21 cellular contexts compared by ENCODE assay signal in the genomic region with DNA sequence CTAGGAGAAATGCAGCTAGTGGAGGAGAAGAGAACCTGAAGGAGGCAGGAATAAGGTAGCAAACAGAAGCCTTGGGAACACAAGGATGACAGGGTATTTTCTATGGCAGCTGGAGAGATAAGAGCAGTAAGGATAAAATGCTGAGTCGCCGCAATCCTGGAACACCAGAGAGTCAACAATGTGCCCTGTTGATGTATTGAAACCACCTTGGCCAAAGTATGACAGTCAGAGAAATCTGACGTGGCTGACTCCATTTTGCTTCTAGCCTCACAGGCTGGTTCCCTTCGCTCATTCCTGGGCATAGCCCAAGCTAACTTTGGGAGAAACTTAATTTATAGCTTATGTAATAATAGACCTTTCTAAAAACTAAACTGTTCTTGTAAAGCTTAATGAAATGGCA. TPM values are rescaled to one million over a fixed set of nuclear protein-coding genes. Genes with fewer than 3 reads are reported as not detected.
A peak's percentile ranks its signal among the peaks of the same experiment; 100 is the strongest.
DNase-seq lines count a peak whose midpoint lies in the region; ATAC-seq, FAIRE-seq and TF ChIP-seq lines count a peak whose summit lies in the region.
"Had no signal": no experiment of that assay in that cellular context is flagged by ENCODE, and none has a peak within 500 bp of the region (broad histone marks: within the 10 kb centered on the region; RNA-seq: fewer than 3 reads in every experiment).

No MANE protein-coding gene starts in this region.

- no peak overlapping the region for H3K9ac ChIP-seq in HepG2 (ENCODE audit: insufficient read depth, low read depth, low read length)
- H3K9ac ChIP-seq in K562 (ENCODE audit: insufficient read depth in 1 of 2, low read depth in 2 of 2, low read length in 2 of 2) = no peak overlapping the region
- no peak overlapping the region for H3K9ac ChIP-seq in trophoblast cell (ENCODE audit: low read length)
- no peak overlapping the region for H3K9ac ChIP-seq in smooth muscle cell (ENCODE audit: low read depth)
- H3K9ac ChIP-seq in mammary epithelial cell (ENCODE audit: insufficient read depth, low read length) = no peak overlapping the region
- H3K9ac ChIP-seq: KMS-11 had no signal

- no peaks in the 10 kb centered on the region for H3K79me1 ChIP-seq in trophoblast cell (ENCODE audit: low read length)

- no peak overlapping the region for H4K8ac ChIP-seq in trophoblast cell (ENCODE audit: low read depth, low read length)

- WGBS in HepG2 (ENCODE audit: low lambda C conversion rate) = 21% methylated on average over 4 of the region's 4 CpGs
- WGBS in right lobe of liver (ENCODE audit: insufficient coverage, low coverage, low lambda C conversion rate, missing lambda C conversion rate) = 70% methylated on average over 2 of the region's 4 CpGs
- 13% methylated on average over 4 of the region's 4 CpGs for whole genome bisulfite sequencing in K562 (ENCODE audit: insufficient coverage, low coverage, missing lambda C conversion rate)
- no CpG with 5 or more reads among the region's 4 CpGs for WGBS in trophoblast cell (ENCODE audit: extremely low coverage, insufficient coverage, insufficient read length)
- WGBS in smooth muscle cell (ENCODE audit: low lambda C conversion rate) = 98% methylated on average over 4 of the region's 4 CpGs
- 93% methylated on average over 4 of the region's 4 CpGs for WGBS in mammary epithelial cell (ENCODE audit: low coverage, missing lambda C conversion rate)

- in situ Hi-C loops in HepG2 (cut with HindIII; ENCODE audit: extremely low pct_ligation_motif_present, low pct_unique_long_range_greater_than_20kb) = no loop called here
- in situ Hi-C loops in K562 (cut with MboI) = no loop called here
- in situ Hi-C loops in mammary epithelial cell (cut with MboI; ENCODE audit: low sequenced_read_pairs in 2 of 2) = no loop called here

- no peaks in the 10 kb centered on the region for H3K9me1 ChIP-seq in K562 (ENCODE audit: control insufficient read depth, insufficient read depth, low read length)

- H3K14ac ChIP-seq in trophoblast cell (ENCODE audit: low read length) = no peak overlapping the region

- ATAC-seq in HepG2 = no peak
- no peak for ATAC-seq in right lobe of liver
- ATAC-seq in K562 = no peak
- no peak for ATAC-seq in GM18502 (IDR thresholded peaks at IDR 0.05; ENCODE audit: poor library complexity, unreplicated experiment)

- dilution Hi-C loops in mammary epithelial cell (cut with HindIII; ENCODE audit: low sequenced_read_pairs) = loop anchor here (5.0 kb wide), 1 partner anchor 103 kb away; a partner anchor contains a TSS

- H3K4me2 ChIP-seq in HepG2 (ENCODE audit: low read depth, low read length) (no peak overlapping the region), K562 (ENCODE audit: insufficient read depth, low read length) (no peak overlapping the region), trophoblast cell (ENCODE audit: low read length) (no peak overlapping the region), smooth muscle cell (no peak overlapping the region), mammary epithelial cell (ENCODE audit: insufficient read depth, low read depth, low read length) (no peak overlapping the region)
- H3K4me2 ChIP-seq: KMS-11 had no signal

- no peaks in the 10 kb centered on the region for H3F3A ChIP-seq in smooth muscle cell (ENCODE audit: low read depth)

- TF ChIP-seq CTCF in HepG2 (CRISPR knock-in tag; IDR thresholded peaks at IDR 0.05) (no peak), right lobe of liver (IDR thresholded peaks at IDR 0.05) (no peak), K562 (IDR thresholded peaks at IDR 0.05 in 2 of 3, conservative IDR thresholded peaks at IDR 0.05 in 1 of 3; ENCODE audit: insufficient read depth in 2 of 3, low read depth in 1 of 3, low read length in 3 of 3) (no peak), smooth muscle cell (IDR thresholded peaks at IDR 0.05; ENCODE audit: borderline replicate concordance, insufficient read depth, poor library complexity, severe bottlenecking) (no peak), mammary epithelial cell (conservative IDR thresholded peaks at IDR 0.05 in 1 of 2, IDR thresholded peaks at IDR 0.05 in 1 of 2; ENCODE audit: extremely low read depth in 1 of 2, insufficient read depth in 1 of 2, low read depth in 1 of 2, low read length in 2 of 2) (no peak)

- TF ChIP-seq EP300 in HepG2 (IDR thresholded peaks at IDR 0.05; ENCODE audit: low read depth in 2 of 2, low read length in 2 of 2) (no peak), HepG2 (CRISPR knock-in tag; IDR thresholded peaks at IDR 0.05; ENCODE audit: borderline replicate concordance) (no peak), K562 (IDR thresholded peaks at IDR 0.05; ENCODE audit: low read length) (no peak)

- no peak overlapping the region for H2BK120ac ChIP-seq in trophoblast cell (ENCODE audit: insufficient read depth, low read length, poor library complexity)

- H2AK5ac ChIP-seq in trophoblast cell (ENCODE audit: low read length) = no peak overlapping the region

- no peak overlapping the region for H4K12ac ChIP-seq in trophoblast cell (ENCODE audit: low read depth, low read length)

- H3K18ac ChIP-seq in trophoblast cell (ENCODE audit: low read length) = no peak overlapping the region

- no peak overlapping the region for H3K23ac ChIP-seq in trophoblast cell (ENCODE audit: low read length)

- BruUV-seq in HepG2 (replicated peaks; lab: Mats Ljungman, UMichigan) (no TSS peak), K562 (replicated peaks; lab: Mats Ljungman, UMichigan) (no TSS peak), mammary epithelial cell (replicated peaks; lab: Mats Ljungman, UMichigan) (no TSS peak)

- FAIRE-seq in HepG2 (lab: Jason Lieb, UNC) (no peak), K562 (lab: Jason Lieb, UNC) (no peak)
- FAIRE-seq: A204.1, D721Med, G401.6, GM12892, HTR-8/SVneo had no signal

- H4K20me1 ChIP-seq in HepG2 (ENCODE audit: insufficient read depth, low read length) (no peaks in the 10 kb centered on the region), K562 (replicated peaks; ENCODE audit: control insufficient read depth, insufficient read depth, low read length) (no peaks in the 10 kb centered on the region), smooth muscle cell (ENCODE audit: low read depth) (no peaks in the 10 kb centered on the region), mammary epithelial cell (ENCODE audit: insufficient read depth, low read length) (no peaks in the 10 kb centered on the region)

- H2AFZ ChIP-seq in HepG2 (ENCODE audit: low read length) (no peak overlapping the region), K562 (ENCODE audit: low read depth, low read length) (no peak overlapping the region), trophoblast cell (ENCODE audit: insufficient read depth, low read length, poor library complexity) (no peak overlapping the region), smooth muscle cell (ENCODE audit: low read depth) (no peak overlapping the region), mammary epithelial cell (ENCODE audit: low read depth, low read length) (no peak overlapping the region)

- no peaks in the 10 kb centered on the region for H3K36me3 ChIP-seq in HepG2 (replicated peaks in 1 of 2; ENCODE audit: control insufficient read depth in 1 of 2, insufficient read depth in 2 of 2, low read length in 2 of 2)
- no peaks in the 10 kb centered on the region for H3K36me3 ChIP-seq in right lobe of liver
- H3K36me3 ChIP-seq in K562 (ENCODE audit: control insufficient read depth, insufficient read depth, low read length) = no peaks in the 10 kb centered on the region
- H3K36me3 ChIP-seq in trophoblast cell (ENCODE audit: control insufficient read depth in 1 of 2, insufficient read depth in 2 of 2, low read length in 2 of 2) = no peaks in the 10 kb centered on the region
- no peaks in the 10 kb centered on the region for H3K36me3 ChIP-seq in smooth muscle cell (ENCODE audit: low read depth)
- H3K36me3 ChIP-seq in mammary epithelial cell (ENCODE audit: insufficient read depth, low read length) = no peaks in the 10 kb centered on the region

- H3K79me2 ChIP-seq in HepG2 (ENCODE audit: insufficient read depth, low read length) (no peaks in the 10 kb centered on the region), K562 (ENCODE audit: control insufficient read depth, insufficient read depth, low read length) (no peaks in the 10 kb centered on the region), trophoblast cell (ENCODE audit: control insufficient read depth, insufficient read depth, low read length, poor library complexity) (no peaks in the 10 kb centered on the region), smooth muscle cell (ENCODE audit: low read depth) (no peaks in the 10 kb centered on the region), mammary epithelial cell (ENCODE audit: insufficient read depth, low read length) (no peaks in the 10 kb centered on the region)

- no peaks in the 10 kb centered on the region for H3K4me1 ChIP-seq in HepG2 (ENCODE audit: insufficient read depth, low read length)
- H3K4me1 ChIP-seq in right lobe of liver = peaks cover 0 to 3% (median 0%) of the 10 kb centered on the region in 4 donors
- H3K4me1 ChIP-seq in K562 (replicated peaks in 1 of 2; ENCODE audit: control insufficient read depth in 2 of 2, insufficient read depth in 2 of 2, low read length in 2 of 2) = no peaks in the 10 kb centered on the region
- no peaks in the 10 kb centered on the region for H3K4me1 ChIP-seq in trophoblast cell (ENCODE audit: control insufficient read depth in 1 of 2, insufficient read depth in 2 of 2, low read length in 2 of 2)
- H3K4me1 ChIP-seq in smooth muscle cell (ENCODE audit: low read depth) = no peaks in the 10 kb centered on the region
- peaks cover 33% of the 10 kb centered on the region for H3K4me1 ChIP-seq in mammary epithelial cell (ENCODE audit: insufficient read depth, low read length)

- H3K4ac ChIP-seq in trophoblast cell (ENCODE audit: low read depth, low read length) = no peak overlapping the region

- intact Hi-C loops in HepG2 (cut with micrococcal nuclease; ENCODE audit: unreplicated experiment) (no loop called here), right lobe of liver (cut with DNase I) (no loop called here), K562 (cut with micrococcal nuclease) (no loop called here), mammary epithelial cell (cut with micrococcal nuclease) (no loop called here)

- H3K27ac ChIP-seq in HepG2 (ENCODE audit: extremely low read length, insufficient read depth, low read length) = no peak overlapping the region
- H3K27ac ChIP-seq in right lobe of liver = no peak overlapping the region
- no peak overlapping the region for H3K27ac ChIP-seq in K562 (ENCODE audit: extremely low read depth, low read depth, low read length)
- no peak overlapping the region for H3K27ac ChIP-seq in trophoblast cell (ENCODE audit: low read depth, low read length)
- H3K27ac ChIP-seq in smooth muscle cell (ENCODE audit: low read depth) = no peak overlapping the region
- H3K27ac ChIP-seq in mammary epithelial cell (ENCODE audit: insufficient read depth, low read depth, low read length) = no peak overlapping the region
- H3K27ac ChIP-seq: C4-2B, KMS-11 had no signal

- no peak for TF ChIP-seq RAD21 in HepG2 (CRISPR knock-in tag; IDR thresholded peaks at IDR 0.05)
- TF ChIP-seq RAD21 in K562 (CRISPR knock-in tag; conservative IDR thresholded peaks at IDR 0.05 in 1 of 2, IDR thresholded peaks at IDR 0.05 in 1 of 2) = no peak

- no peak for TF ChIP-seq POLR2A in HepG2 (IDR thresholded peaks at IDR 0.05; ENCODE audit: insufficient read depth in 1 of 2, low read depth in 2 of 2, low read length in 2 of 2)
- TF ChIP-seq POLR2A in right lobe of liver (IDR thresholded peaks at IDR 0.05) = no peak
- no peak for TF ChIP-seq POLR2A in K562 (conservative IDR thresholded peaks at IDR 0.05)
- no peak for TF ChIP-seq POLR2A in erythroblast (IDR thresholded peaks at IDR 0.05; ENCODE audit: low read length)

- H3K27me3 ChIP-seq in HepG2 (ENCODE audit: control insufficient read depth in 1 of 2, insufficient read depth in 2 of 2, low read length in 2 of 2) = peaks cover 0 to 4% of the 10 kb centered on the region in 2 experiments; a peak in 1 of 5 replicates
- H3K27me3 ChIP-seq in right lobe of liver = no peaks in the 10 kb centered on the region
- H3K27me3 ChIP-seq in K562 (ENCODE audit: control insufficient read depth in 2 of 2, insufficient read depth in 2 of 2, low read length in 2 of 2) = peaks cover 0 to 8% of the 10 kb centered on the region in 2 experiments; a peak in 1 of 5 replicates
- no peaks in the 10 kb centered on the region for H3K27me3 ChIP-seq in trophoblast cell (ENCODE audit: insufficient read depth, low read length)
- no peaks in the 10 kb centered on the region for H3K27me3 ChIP-seq in smooth muscle cell (ENCODE audit: low read depth)
- H3K27me3 ChIP-seq in mammary epithelial cell (ENCODE audit: insufficient read depth, low read length) = no peaks in the 10 kb centered on the region

- POLR2A ChIA-PET in HepG2 (lab: Yijun Ruan, JAX) = no interaction called here
- POLR2A ChIA-PET in K562 (lab: Yijun Ruan, JAX) = interaction anchor here (0.6 to 2.3 kb wide), 3 partner anchors 10 to 69 kb away, joined by 3 to 9 read pairs (median 3); no protein-coding TSS in a partner anchor

- CTCF ChIA-PET in HepG2 (lab: Yijun Ruan, JAX; ENCODE audit: low intra/inter-chr PET ratio, low total read pairs) (no interaction called here), K562 (lab: Yijun Ruan, JAX; ENCODE audit: low intra/inter-chr PET ratio) (no interaction called here), mammary epithelial cell (lab: Charles Lee; ENCODE audit: low non-redundant PET) (no interaction called here)

- no peaks in the 10 kb centered on the region for H3K9me3 ChIP-seq in HepG2 (ENCODE audit: low read length)
- H3K9me3 ChIP-seq in right lobe of liver = peaks cover 0 to 2% (median 0%) of the 10 kb centered on the region in 4 donors
- no peaks in the 10 kb centered on the region for H3K9me3 ChIP-seq in K562 (replicated peaks; ENCODE audit: control insufficient read depth, insufficient read depth, low read depth, low read length)
- peaks cover 1% of the 10 kb centered on the region for H3K9me3 ChIP-seq in trophoblast cell (ENCODE audit: insufficient read depth, low read depth, low read length)
- no peaks in the 10 kb centered on the region for H3K9me3 ChIP-seq in smooth muscle cell (replicated peaks; ENCODE audit: low read depth)
- H3K9me3 ChIP-seq in mammary epithelial cell (replicated peaks; ENCODE audit: insufficient read depth, low read length) = no peaks in the 10 kb centered on the region
- H3K9me3 ChIP-seq: Caco-2 had no signal

- no peak for DNase-seq in HepG2 (ENCODE audit: low spot score)
- no peak for DNase-seq in right lobe of liver
- DNase-seq in K562 (ENCODE audit: extremely low read depth in 1 of 4, low spot score in 3 of 4) = no peak
- peak; percentile 7 to 20 for DNase-seq in erythroblast (lab: John Stamatoyannopoulos, UW)
- peak; percentile 14 to 74 for DNase-seq in trophoblast cell
- DNase-seq in smooth muscle cell (lab: John Stamatoyannopoulos, UW; ENCODE audit: unreplicated experiment) = no peak
- DNase-seq in mammary epithelial cell = no peak
- DNase-seq: AML-193; Caco-2; CD4-positive, alpha-beta T cell; GOT3; H9 had no signal

- no peak overlapping the region for H2BK12ac ChIP-seq in trophoblast cell (ENCODE audit: low read length)

- H2BK5ac ChIP-seq in trophoblast cell (ENCODE audit: low read depth, low read length, poor library complexity) = no peak overlapping the region

- no peak overlapping the region for H4K91ac ChIP-seq in trophoblast cell (ENCODE audit: low read depth, low read length)

- H3K4me3 ChIP-seq in HepG2 (replicated peaks in 1 of 3; ENCODE audit: insufficient read depth in 1 of 3, low read depth in 2 of 3, low read length in 3 of 3) = no peak overlapping the region
- H3K4me3 ChIP-seq in right lobe of liver = no peak overlapping the region
- no peak overlapping the region for H3K4me3 ChIP-seq in K562
- H3K4me3 ChIP-seq in trophoblast cell (ENCODE audit: low read depth, low read length) = no peak overlapping the region
- H3K4me3 ChIP-seq in smooth muscle cell = no peak overlapping the region
- H3K4me3 ChIP-seq in mammary epithelial cell (replicated peaks in 1 of 3; ENCODE audit: insufficient read depth in 1 of 3, low read depth in 2 of 3, low read length in 3 of 3) = no peak overlapping the region

RNA-seq across cellular contexts. Expression of a gene that starts 56.6 kb away (rescaled TPM):
- total RNA-seq in HepG2 (2016; rRNA removed; fragmentation: Illumina TruSeq; extraction: Trizol) (not detected in 2 replicates), right lobe of liver (under 1 TPM in 4 of 6 experiments, not detected in 2; 0.02 to 0.19 (median 0.12) TPM), K562 (2014; rRNA removed) (not detected in 2 replicates), K562 (2014; rRNA removed; fragmentation: Illumina TruSeq; extraction: Trizol) (not detected in 2 replicates), K562 (2015; rRNA removed; fragmentation: Illumina TruSeq; extraction: Trizol) (not detected in 2 replicates), K562 (2021) (not detected in 2 replicates), smooth muscle cell (not detected in 2 replicates), mammary epithelial cell (under 1 TPM in 1 of 2 donors, not detected in 1; 0.50 TPM)
- not detected in 2 replicates for total RNA-seq in HepG2 (2016; cell fraction: cytosol; rRNA removed; fragmentation: Illumina TruSeq; extraction: Trizol; ENCODE audit: low read depth)
- total RNA-seq in HepG2 (2016; cell fraction: insoluble cytoplasmic fraction; rRNA removed; fragmentation: Illumina TruSeq; extraction: Trizol) = not detected in 2 replicates
- total RNA-seq in HepG2 (2016; cell fraction: membrane; rRNA removed; fragmentation: Illumina TruSeq; extraction: Trizol) = not detected in 2 replicates
- total RNA-seq in HepG2 (2016; cell fraction: nucleus; rRNA removed; fragmentation: Illumina TruSeq; extraction: Trizol) = not detected in 2 replicates
- polyA plus RNA-seq in HepG2 (2011; rRNA removed) (not detected in 2 replicates), K562 (2011; rRNA removed) (not detected in 2 replicates), K562 (2014; fragmentation: Illumina TruSeq; extraction: Trizol) (not detected in 2 replicates), K562 (2014; fragmentation: Nextera tagmentation; extraction: Ambion mirVana) (not detected), K562 (2014; rRNA removed) (not detected in 2 replicates), smooth muscle cell (not detected in 2 replicates), mammary epithelial cell (under 0.01 TPM)
- polyA plus RNA-seq in HepG2 (2011; cell fraction: cytosol; rRNA removed) = not detected in 2 replicates
- polyA plus RNA-seq in HepG2 (2011; cell fraction: nucleus; rRNA removed) = not detected in 2 replicates
- polyA plus RNA-seq in HepG2 (2012) = not detected in 2 replicates
- not detected in 2 replicates for polyA plus RNA-seq in HepG2 (2016; cell fraction: cytosol; fragmentation: Illumina TruSeq; extraction: Trizol; ENCODE audit: low read depth)
- not detected in 2 replicates for polyA plus RNA-seq in HepG2 (2016; cell fraction: insoluble cytoplasmic fraction; fragmentation: Illumina TruSeq; extraction: Trizol; ENCODE audit: low read depth)
- polyA plus RNA-seq in HepG2 (2016; cell fraction: membrane; fragmentation: Illumina TruSeq; extraction: Trizol; ENCODE audit: low read depth) = not detected in 2 replicates
- polyA plus RNA-seq in HepG2 (2016; cell fraction: nucleus; fragmentation: Illumina TruSeq; extraction: Trizol; ENCODE audit: insufficient read depth, low read depth) = not detected in 2 replicates
- 0.05 TPM in 1 of 2 replicates, not detected in the other for polyA minus RNA-seq in HepG2 (2011; rRNA and poly(A)+ RNA removed; ENCODE audit: low replicate concordance)
- polyA minus RNA-seq in HepG2 (2011; cell fraction: cytosol; rRNA and poly(A)+ RNA removed) = not detected in 2 replicates
- not detected in 2 replicates for polyA minus RNA-seq in HepG2 (2011; cell fraction: nucleus; rRNA and poly(A)+ RNA removed)
- total RNA-seq in K562 (2011; cell fraction: chromatin; rRNA removed; ENCODE audit: low replicate concordance) = not detected in 2 replicates
- not detected in 2 replicates for total RNA-seq in K562 (2011; cell fraction: nucleolus; rRNA removed)
- not detected in 2 replicates for total RNA-seq in K562 (2011; cell fraction: nucleoplasm; rRNA removed)
- polyA plus RNA-seq in K562 (2011; cell fraction: cytosol; rRNA removed) = not detected in 2 replicates
- polyA plus RNA-seq in K562 (2011; cell fraction: nucleus; rRNA removed) = 0.01 TPM in 1 of 2 replicates, not detected in the other
- 0.03 TPM in 1 of 2 replicates, not detected in the other for polyA plus RNA-seq in K562 (2012)
- 0.03 TPM in 1 of 2 replicates, not detected in the other for polyA minus RNA-seq in K562 (2011; rRNA and poly(A)+ RNA removed)
- polyA minus RNA-seq in K562 (2011; cell fraction: cytosol; rRNA and poly(A)+ RNA removed) = not detected in 2 replicates
- not detected in 2 replicates for polyA minus RNA-seq in K562 (2011; cell fraction: nucleus; rRNA and poly(A)+ RNA removed)
- not detected in 2 replicates for polyA plus RNA-seq in trophoblast cell (2013)
- not detected for polyA minus RNA-seq in mammary epithelial cell
- total RNA-seq: Caco-2; CD4-positive, alpha-beta T cell; H9 had no signal
- polyA plus RNA-seq: BJ had no signal

Comparison
In these comparisons a context has a peak if more than half of its experiments do, and no peak if none do; other contexts are left out.
1. DNase-seq: peak in erythroblast (2 of 2) and trophoblast cell (2 of 2); none in HepG2 (single experiment), right lobe of liver (0 of 3), K562 (0 of 4), smooth muscle cell (single experiment) and mammary epithelial cell (single experiment).